In genomic region chr9:127825319-127826051, GRCh38 we compare ENCODE assay signal across 9 cellular contexts. TPM values are rescaled to one million over a fixed set of nuclear protein-coding genes. Genes with fewer than 3 reads are reported as not detected.
DNase-seq lines count a peak whose midpoint lies in the region; ATAC-seq and TF ChIP-seq lines count a peak whose summit lies in the region.
"Had no signal": no experiment of that assay in that cellular context is flagged by ENCODE, and none has a peak within 500 bp of the region (broad histone marks: within the 10 kb centered on the region; RNA-seq: fewer than 3 reads in every experiment).

No MANE protein-coding gene starts in this region.

- DNase-seq in Calu3 (peak; percentile 63), RWPE1 (ENCODE audit: low spot score) (no peak), left kidney (ENCODE audit: low read depth, low spot score) (peak; percentile 81), Ammon's horn (ENCODE audit: low spot score) (no peak), kidney glomerular epithelial cell (lab: John Stamatoyannopoulos, UW) (no peak)
- DNase-seq: cortex of kidney; NCI-H1417; stimulated activated CD4-positive, alpha-beta T cell treated with anti-CD3 and anti-CD28 coated beads, Interleukin-15, amount 100 ng/mL, for 24 hours had no signal

- CTCF ChIA-PET in Calu3 (lab: Charles Lee) (interaction anchor here (0.6 to 1.5 kb wide), 3 partner anchors 22 to 45 kb away, joined by 3 to 4 read pairs (median 3); partner anchors contain the start of gene ENG), RWPE1 (lab: Yijun Ruan, JAX) (interaction anchor here (1.0 to 1.1 kb wide), 2 partner anchors 23 to 90 kb away, joined by 4 read pairs; partner anchors contain the start of genes FPGS and TOR2A)

- TF ChIP-seq CTCF in Calu3 (IDR thresholded peaks at IDR 0.05; ENCODE audit: unreplicated experiment) = peak; percentile 49
- no peak; the same call in 1 of the 2 replicates for TF ChIP-seq CTCF in RWPE1 (conservative IDR thresholded peaks at IDR 0.05; ENCODE audit: low read depth)

- H3K9me3 Mint-ChIP-seq in Calu3 (ENCODE audit: low read depth, unreplicated experiment) = no peaks in the 10 kb centered on the region

- H3K27ac Mint-ChIP-seq in Calu3 (ENCODE audit: unreplicated experiment) = no peak overlapping the region

- no peak for ATAC-seq in GM19452 (IDR thresholded peaks at IDR 0.05; ENCODE audit: unreplicated experiment)

- peaks cover 14% of the 10 kb centered on the region for H3K4me1 Mint-ChIP-seq in Calu3 (ENCODE audit: low read depth, unreplicated experiment)

- peaks cover 15% of the 10 kb centered on the region for H3K36me3 Mint-ChIP-seq in Calu3 (ENCODE audit: insufficient read depth, unreplicated experiment)

- POLR2A ChIA-PET in RWPE1 (lab: Yijun Ruan, JAX; ENCODE audit: low non-redundant PET) = no interaction called here

- intact Hi-C loops in Calu3 (cut with micrococcal nuclease; ENCODE audit: unreplicated experiment) = no loop called here

- H3K27ac ChIP-seq in RWPE1 = peak overlapping the region; percentile 31

- no peaks in the 10 kb centered on the region for H3K27me3 Mint-ChIP-seq in Calu3 (ENCODE audit: unreplicated experiment)

- no peak overlapping the region for H3K4me3 Mint-ChIP-seq in Calu3 (ENCODE audit: low read depth, unreplicated experiment)

- BruUV-seq in Calu3 (replicated peaks; lab: Mats Ljungman, UMichigan) = no TSS peak

RNA-seq across cellular contexts. Expression of gene FPGS, which starts 22.8 kb away (rescaled TPM):
- 75.2 and 79.9 TPM in 2 replicates for total RNA-seq in Calu3 (2022)

RNA-seq across cellular contexts. Expression of gene ENG, which starts 29.0 kb away (rescaled TPM):
- 0.32 TPM in 1 of 2 replicates, not detected in the other for total RNA-seq in Calu3 (2022)

RNA-seq across cellular contexts. Expression of gene CDK9, which starts 39.7 kb away (rescaled TPM):
- 41.8 and 51.3 TPM in 2 replicates for total RNA-seq in Calu3 (2022)

RNA-seq across cellular contexts. Expression of gene SH2D3C, which starts 47.0 kb away (rescaled TPM):
- total RNA-seq in Calu3 (2022) = not detected in 2 replicates

RNA-seq across cellular contexts. Expression of gene AK1, which starts 52.0 kb away (rescaled TPM):
- total RNA-seq in Calu3 (2022) = 12.2 and 15.6 TPM in 2 replicates

Comparison
In these comparisons a context has a peak if more than half of its experiments do, and no peak if none do; other contexts are left out.
1. DNase-seq: peak in Calu3 (single experiment) and left kidney (single experiment); none in RWPE1 (single experiment), Ammon's horn (single experiment) and kidney glomerular epithelial cell (single experiment).